Comparison of ENCODE assay signal across 6 cellular contexts in genomic region chr2:90235452-90235851, GRCh38.
DNase-seq lines count a peak whose midpoint lies in the region; ATAC-seq, FAIRE-seq and TF ChIP-seq lines count a peak whose summit lies in the region.
"Not testable (repeated sequence)": the region's sequence is repeated elsewhere in the genome, so short reads cannot be mapped to it uniquely, and the experiment has no call there.

No MANE protein-coding gene starts in this region.

- WGBS in A549 (ENCODE audit: missing lambda C conversion rate) = 11% methylated on average over 1 of the region's 1 CpG
- 0% methylated on average over 1 of the region's 1 CpG for WGBS in right lobe of liver (ENCODE audit: insufficient coverage, low coverage, low lambda C conversion rate, missing lambda C conversion rate)
- 14 to 20% methylated on average over 1 of the region's 1 CpG for WGBS in pancreas, 2 donors

- not testable (repeated sequence) for FAIRE-seq in A549 (lab: Jason Lieb, UNC); pancreas (lab: Jason Lieb, UNC)

- not testable (repeated sequence) for H3K36me3 ChIP-seq in Karpas-422 (ENCODE audit: insufficient read depth, low read length); OCI-LY7 (ENCODE audit: insufficient read depth, low read length); right lobe of liver; pancreas

- ATAC-seq in A549 (peak; percentile 24 to 34; a peak in 1 of 6 replicates), left lobe of liver (peak; percentile 67), right lobe of liver (peak; percentile 65 to 99 (median 71)), pancreas (peak in 3 of 4 donors; percentile 34 to 66 (median 64))

- POLR2A ChIA-PET in A549 (lab: Yijun Ruan, JAX); OCI-LY7 (lab: Charles Lee): not testable (repeated sequence)

- CTCF ChIA-PET in A549 (lab: Yijun Ruan, JAX); OCI-LY7 (lab: Charles Lee; ENCODE audit: unreplicated experiment): not testable (repeated sequence)

- not testable (repeated sequence) for TF ChIP-seq EP300 in A549 (IDR thresholded peaks at IDR 0.05)

- not testable (repeated sequence) for H3K4me2 ChIP-seq in A549
- H3K4me2 ChIP-seq in Karpas-422 (ENCODE audit: low read depth, low read length, poor library complexity, severe bottlenecking) (peak overlapping the region; percentile 64), OCI-LY7 (ENCODE audit: low read length) (peak overlapping the region; percentile 70)

- not testable (repeated sequence) for H4K20me1 ChIP-seq in Karpas-422 (ENCODE audit: insufficient read depth, low read depth, low read length); OCI-LY7 (ENCODE audit: insufficient read depth, low read length)

- TF ChIP-seq RAD21 in A549 (conservative IDR thresholded peaks at IDR 0.05 in 1 of 2, IDR thresholded peaks at IDR 0.05 in 1 of 2) = not testable (repeated sequence)

- not testable (repeated sequence) for H3K4me3 ChIP-seq in A549, right lobe of liver, pancreas
- H3K4me3 ChIP-seq in Karpas-422 (ENCODE audit: low read length) (peak overlapping the region; percentile 43), OCI-LY7 (ENCODE audit: low read depth, low read length, poor library complexity, severe bottlenecking) (peak overlapping the region; percentile 59)

- peak overlapping the region; percentile 51; the same call in 1 of the 2 replicates for H3K9ac ChIP-seq in Karpas-422 (ENCODE audit: low read length)

- BruUV-seq in OCI-LY7 (replicated peaks; lab: Mats Ljungman, UMichigan) = not testable (repeated sequence)

- TF ChIP-seq POLR2A in A549 (IDR thresholded peaks at IDR 0.05; ENCODE audit: low read length); right lobe of liver (IDR thresholded peaks at IDR 0.05): not testable (repeated sequence)

- intact Hi-C loops in OCI-LY7 (cut with micrococcal nuclease; ENCODE audit: unreplicated experiment) = loop anchor here (5.0 kb wide), 1 partner anchor 198 kb away; no protein-coding TSS in a partner anchor
- intact Hi-C loops in right lobe of liver (cut with DNase I); pancreas (cut with DNase I): not testable (repeated sequence)

- H3K9me2 ChIP-seq in Karpas-422 (replicated peaks; ENCODE audit: insufficient read depth, low read length); OCI-LY7 (ENCODE audit: insufficient read depth, low read length): not testable (repeated sequence)

- H3K79me2 ChIP-seq in Karpas-422 (ENCODE audit: low read length); OCI-LY7 (ENCODE audit: insufficient read depth, low read depth, low read length): not testable (repeated sequence)

- H2AFZ ChIP-seq in Karpas-422 (ENCODE audit: low read length); OCI-LY7 (ENCODE audit: low read length): not testable (repeated sequence)

- not testable (repeated sequence) for H3K27me3 ChIP-seq in Karpas-422 (ENCODE audit: low read length); right lobe of liver; pancreas

- not testable (repeated sequence) for H3K27ac ChIP-seq in A549, right lobe of liver, pancreas
- H3K27ac ChIP-seq in Karpas-422 (ENCODE audit: low read length) (peak overlapping the region; percentile 89), OCI-LY7 (ENCODE audit: low read depth, low read length, poor library complexity, severe bottlenecking) (peak overlapping the region; percentile 53)

- H3K9me3 ChIP-seq in A549; Karpas-422 (ENCODE audit: low read length); OCI-LY7 (ENCODE audit: low read length); right lobe of liver; pancreas: not testable (repeated sequence)

- TF ChIP-seq CTCF in A549 (IDR thresholded peaks at IDR 0.05); OCI-LY7 (conservative IDR thresholded peaks at IDR 0.05; ENCODE audit: low read length); right lobe of liver (IDR thresholded peaks at IDR 0.05); pancreas (IDR thresholded peaks at IDR 0.05): not testable (repeated sequence)

- DNase-seq in A549 (ENCODE audit: low read depth in 1 of 2, low spot score in 1 of 2); Karpas-422; OCI-LY7 (ENCODE audit: low spot score); left lobe of liver (ENCODE audit: low spot score); right lobe of liver; pancreas: not testable (repeated sequence)

- not testable (repeated sequence) for H3K4me1 ChIP-seq in A549, right lobe of liver, pancreas
- H3K4me1 ChIP-seq in Karpas-422 (ENCODE audit: low read length) (peaks cover 32% of the 10 kb centered on the region), OCI-LY7 (ENCODE audit: insufficient read depth, low read length, poor library complexity, severe bottlenecking) (peaks cover 28% of the 10 kb centered on the region)
